In genomic region chr13:52450793-52451116, GRCh38 we compare ENCODE assay signal across 8 cellular contexts. TPM values are rescaled to one million over a fixed set of nuclear protein-coding genes. Genes with fewer than 3 reads are reported as not detected.
DNase-seq lines count a peak whose midpoint lies in the region; TF ChIP-seq lines count a peak whose summit lies in the region.

No MANE protein-coding gene starts in this region.

- peak overlapping the region; percentile 70 for H3K4me2 ChIP-seq in Karpas-422 (ENCODE audit: low read depth, low read length, poor library complexity, severe bottlenecking)

- peaks cover 46% of the 10 kb centered on the region for H3K79me2 ChIP-seq in Karpas-422 (ENCODE audit: low read length)

- H3K9me3 Mint-ChIP-seq in nephron = no peaks in the 10 kb centered on the region

- peak overlapping the region; percentile 82 to 90 (median 87) for H3K4me3 Mint-ChIP-seq in nephron

- peak overlapping the region; percentile 61 for H3K9ac ChIP-seq in Karpas-422 (ENCODE audit: low read length)

- peak overlapping the region; percentile 80 to 92 (median 92) for H3K27ac Mint-ChIP-seq in nephron

- H3K36me3 ChIP-seq in Karpas-422 (ENCODE audit: insufficient read depth, low read length) = peaks cover 5% of the 10 kb centered on the region; the same call in 1 of the 2 replicates

- TF ChIP-seq CTCF in AG10803 (conservative IDR thresholded peaks at IDR 0.05; ENCODE audit: low read length) (no peak), coronary artery (IDR thresholded peaks at IDR 0.05) (no peak), nephron (IDR thresholded peaks at IDR 0.05; ENCODE audit: unreplicated experiment in 3 of 3) (peak; percentile 19 to 67 (median 33))

- peaks cover 4% of the 10 kb centered on the region for H3K27me3 Mint-ChIP-seq in nephron (ENCODE audit: low read depth)

- H3K4me3 ChIP-seq in AG10803 (ENCODE audit: low read length) (peak overlapping the region; percentile 44), Karpas-422 (ENCODE audit: low read length) (peak overlapping the region; percentile 70; the same call in 1 of the 2 replicates), coronary artery (peak overlapping the region; percentile 77)

- no peaks in the 10 kb centered on the region for H3K36me3 Mint-ChIP-seq in nephron (ENCODE audit: low read depth)

- H4K20me1 ChIP-seq in Karpas-422 (ENCODE audit: insufficient read depth, low read depth, low read length) = peaks cover 6% of the 10 kb centered on the region; the same call in 1 of the 2 replicates

- H3K4me1 ChIP-seq in Karpas-422 (ENCODE audit: low read length) = peaks cover 36% of the 10 kb centered on the region

- peaks cover 35% of the 10 kb centered on the region for H3K4me1 Mint-ChIP-seq in nephron

- no peaks in the 10 kb centered on the region for H3K9me2 ChIP-seq in Karpas-422 (replicated peaks; ENCODE audit: insufficient read depth, low read length)

- H3K9me3 ChIP-seq in Karpas-422 (ENCODE audit: low read length) = no peaks in the 10 kb centered on the region

- H3K27ac ChIP-seq in Karpas-422 (ENCODE audit: low read length) = no peak overlapping the region
- H3K27ac ChIP-seq in coronary artery = peak overlapping the region; percentile 85 to 94

- no peak for DNase-seq in AG10803 (ENCODE audit: low read depth)
- no peak for DNase-seq in Karpas-422
- DNase-seq in coronary artery (ENCODE audit: low spot score) = no peak
- no peak for DNase-seq in HuH-7 (ENCODE audit: low spot score)
- no peak for DNase-seq in HK-2 (ENCODE audit: unreplicated experiment)
- no peak for DNase-seq in effector CD4-positive, alpha-beta T cell
- DNase-seq in activated CD8-positive, alpha-beta memory T cell treated with anti-CD3 and anti-CD28 coated beads, Interleukin-2, amount 50 U/mL, for 48 hours = no peak

- H2AFZ ChIP-seq in Karpas-422 (ENCODE audit: low read length) = peak overlapping the region; percentile 75; the same call in 1 of the 2 replicates

- no peaks in the 10 kb centered on the region for H3K27me3 ChIP-seq in Karpas-422 (ENCODE audit: low read length)

RNA-seq across cellular contexts. Expression of gene VPS36, which starts 0.3 kb away (rescaled TPM):
- total RNA-seq in Karpas-422 (2014; rRNA removed; shearing (Covaris generic); ENCODE audit: low replicate concordance) = 43.3 and 48.7 TPM in 2 replicates

RNA-seq across cellular contexts. Expression of gene CKAP2, which starts 4.5 kb away (rescaled TPM):
- 30.7 and 46.2 TPM in 2 replicates for total RNA-seq in Karpas-422 (2014; rRNA removed; shearing (Covaris generic); ENCODE audit: low replicate concordance)

RNA-seq across cellular contexts. Expression of gene THSD1, which starts 44.8 kb away (rescaled TPM):
- total RNA-seq in Karpas-422 (2014; rRNA removed; shearing (Covaris generic); ENCODE audit: low replicate concordance) = 1.1 and 1.6 TPM in 2 replicates

Comparison
In these comparisons a context has a peak if more than half of its experiments do, and no peak if none do; other contexts are left out.
1. CTCF ChIP-seq: peak in nephron (3 of 3); none in AG10803 (single experiment) and coronary artery (single experiment).
2. Peak in every context shown above with its lines, with median percentiles within 50 percentile points of each other: H3K4me3 ChIP-seq.